In the genomic region with DNA sequence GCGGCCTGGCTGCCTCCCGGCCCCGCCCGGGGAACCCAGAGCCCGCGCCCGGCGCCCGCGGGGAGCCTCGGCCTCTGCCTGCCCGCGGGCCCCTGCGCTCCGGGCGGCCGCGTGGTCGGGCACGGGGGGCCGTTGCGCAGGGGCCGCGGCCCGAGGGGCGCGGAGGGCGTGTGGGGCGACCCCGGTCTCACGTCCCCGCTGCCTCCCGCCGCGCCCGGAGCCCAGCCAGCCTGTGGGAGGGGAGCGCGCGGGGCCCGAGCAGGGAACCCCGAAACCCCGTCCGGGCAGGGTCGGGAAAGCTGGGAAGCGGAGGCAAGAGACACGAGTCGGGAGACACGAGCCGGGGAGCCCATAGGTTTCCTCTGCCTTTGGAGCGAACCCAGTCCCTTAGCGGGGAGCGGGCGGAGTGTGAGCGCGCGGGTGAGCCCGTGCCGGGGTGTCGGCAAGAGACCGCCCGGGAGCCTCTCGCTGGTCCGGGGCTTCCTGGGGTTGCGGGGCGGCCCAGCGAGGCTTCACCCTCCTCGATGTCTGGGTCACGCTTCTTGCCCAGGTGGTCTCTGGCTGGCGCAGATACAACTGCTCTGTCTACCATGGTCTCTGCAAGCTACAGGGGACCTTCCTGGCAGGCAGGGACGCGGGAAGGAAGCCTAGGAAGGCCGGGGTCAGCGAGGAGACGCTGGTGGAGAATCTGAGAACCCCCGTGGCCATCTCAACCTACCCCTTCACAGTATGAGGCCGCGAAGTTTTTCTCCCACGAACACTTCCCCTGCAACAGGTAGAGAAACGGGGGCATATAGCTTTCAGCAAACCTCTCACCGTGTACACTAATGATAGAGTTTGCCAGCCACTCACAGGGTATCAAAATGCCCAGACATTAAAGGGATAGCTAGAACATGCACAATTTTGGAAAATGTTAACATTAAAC, we compare ENCODE assay signal across 8 cellular contexts. TPM values are rescaled to one million over a fixed set of nuclear protein-coding genes. Genes with fewer than 3 reads are reported as not detected.
DNase-seq lines count a peak whose midpoint lies in the region; ATAC-seq, FAIRE-seq and TF ChIP-seq lines count a peak whose summit lies in the region.

No MANE protein-coding gene starts in this region.

- peak overlapping the region in 3 of 6 donors; percentile 22 to 38 (median 37) for H3K27ac Mint-ChIP-seq in naive B cell

- H3K9me3 Mint-ChIP-seq in naive B cell: no peaks in the 10 kb centered on the region

- no peaks in the 10 kb centered on the region for H3K9me3 ChIP-seq in BLaER1 treated with 17β-estradiol and CSF1 and Interleukin-3, amounts not matched to agents 10 nM and 100 nM (replicated peaks in 1 of 11)
- no peaks in the 10 kb centered on the region for H3K9me3 ChIP-seq in ectodermal cell (ENCODE audit: control insufficient read depth, low read length)

- POLR2A ChIA-PET in RWPE1 (lab: Yijun Ruan, JAX; ENCODE audit: low non-redundant PET): no interaction called here

- FAIRE-seq in GM12891 (lab: Jason Lieb, UNC): no peak

- peak overlapping the region; percentile 73 to 89 (median 81) for H3K9ac ChIP-seq in BLaER1 treated with 17β-estradiol and CSF1 and Interleukin-3, amounts not matched to agents 10 nM and 100 nM

- H3K27me3 Mint-ChIP-seq in naive B cell: no peaks in the 10 kb centered on the region

- DNase-seq in RWPE1 (ENCODE audit: low spot score) (peak; percentile 73), naive B cell (no peak), islet precursor cell (no peak), GM12891 (ENCODE audit: insufficient read length, low spot score) (no peak), NCI-H2029 treated with DMSO at 0.1 percent for 48 hours (lab: John Stamatoyannopoulos, UW) (no peak)

- peak overlapping the region; percentile 82 to 93 (median 90) for H3K4me3 Mint-ChIP-seq in naive B cell

- H3K27ac ChIP-seq in BLaER1 treated with 17β-estradiol and CSF1 and Interleukin-3, amounts not matched to agents 10 nM and 100 nM: peak overlapping the region; percentile 56 to 81 (median 72); a peak in 21 of 22 replicates
- H3K27ac ChIP-seq in RWPE1 (peak overlapping the region; percentile 85), ectodermal cell (ENCODE audit: insufficient read depth, low read depth, low read length, poor library complexity, severe bottlenecking) (no peak overlapping the region)

- H3K36me3 ChIP-seq in BLaER1 treated with 17β-estradiol and CSF1 and Interleukin-3, amounts not matched to agents 10 nM and 100 nM: no peaks in the 10 kb centered on the region
- H3K36me3 ChIP-seq in ectodermal cell (ENCODE audit: control insufficient read depth, insufficient read depth, low read length): no peaks in the 10 kb centered on the region

- ATAC-seq in GM21723 (IDR thresholded peaks at IDR 0.05; ENCODE audit: unreplicated experiment) (peak; percentile 15), naive B cell (ENCODE audit: low read depth in 2 of 2) (peak; percentile 17 to 21)

- H3K4me1 ChIP-seq in BLaER1 treated with 17β-estradiol and CSF1 and Interleukin-3, amounts not matched to agents 10 nM and 100 nM: peaks cover 40 to 62% (median 42%) of the 10 kb centered on the region in 10 experiments
- peaks cover 5% of the 10 kb centered on the region for H3K4me1 ChIP-seq in ectodermal cell (ENCODE audit: control insufficient read depth, insufficient read depth, low read length)

- H4K20me1 ChIP-seq in BLaER1 treated with 17β-estradiol and CSF1 and Interleukin-3, amounts not matched to agents 10 nM and 100 nM: peaks cover 0 to 24% (median 4%) of the 10 kb centered on the region in 11 experiments; a peak in 12 of 22 replicates

- no peak; the same call in 1 of the 2 replicates for TF ChIP-seq CTCF in RWPE1 (conservative IDR thresholded peaks at IDR 0.05; ENCODE audit: low read depth)

- 4 to 5% methylated on average over 80 of the region's 80 CpGs for WGBS in ectodermal cell, 2 experiments

- CTCF ChIA-PET in RWPE1 (lab: Yijun Ruan, JAX): interaction anchor here (1.1 to 7.4 kb wide), 2 partner anchors 22 to 86 kb away, joined by 3 to 161 read pairs; no protein-coding TSS in a partner anchor

- TF ChIP-seq POLR2A in GM12891 (IDR thresholded peaks at IDR 0.05; ENCODE audit: low read depth, low read length): no peak

- H3K4me1 Mint-ChIP-seq in naive B cell: peaks cover 46 to 53% (median 49%) of the 10 kb centered on the region in 3 donors

- peaks cover 51 to 83% (median 68%) of the 10 kb centered on the region in 11 experiments for H3K27me3 ChIP-seq in BLaER1 treated with 17β-estradiol and CSF1 and Interleukin-3, amounts not matched to agents 10 nM and 100 nM
- peaks cover 72% of the 10 kb centered on the region for H3K27me3 ChIP-seq in ectodermal cell (ENCODE audit: control insufficient read depth, insufficient read depth, low read length, poor library complexity, severe bottlenecking)

- H3K36me3 Mint-ChIP-seq in naive B cell: no peaks in the 10 kb centered on the region

- H3K4me2 ChIP-seq in BLaER1 treated with 17β-estradiol and CSF1 and Interleukin-3, amounts not matched to agents 10 nM and 100 nM: peak overlapping the region; percentile 83 to 99 (median 96)

- peak overlapping the region; percentile 67 to 78 (median 71) for H3K4me3 ChIP-seq in BLaER1 treated with 17β-estradiol and CSF1 and Interleukin-3, amounts not matched to agents 10 nM and 100 nM
- peak overlapping the region; percentile 22 for H3K4me3 ChIP-seq in ectodermal cell (ENCODE audit: insufficient read depth, low read depth, low read length)

TF ChIP-seq in GM12891, 5 proteins besides CTCF, POLR2A, EP300 and RAD21:
- TF ChIP-seq TAF1 (IDR thresholded peaks at IDR 0.05; ENCODE audit: low read depth, low read length) (no peak), PAX5 (IDR thresholded peaks at IDR 0.05; ENCODE audit: insufficient read depth, low read length, severe bottlenecking) (no peak), POLR2AphosphoS5 (IDR thresholded peaks at IDR 0.05; ENCODE audit: low read depth, low read length) (no peak)

RNA-seq across cellular contexts. Expression of a gene that starts 0.6 kb away (rescaled TPM):
- 0.70 TPM for polyA plus RNA-seq in ectodermal cell (2013, experiment 1 of 4)
- polyA plus RNA-seq in ectodermal cell (2013, experiment 2 of 4): 0.30 TPM
- 0.21 TPM for polyA plus RNA-seq in ectodermal cell (2013, experiment 3 of 4)
- 0.16 TPM for polyA plus RNA-seq in ectodermal cell (2013, experiment 4 of 4)
- polyA plus RNA-seq in naive B cell (ENCODE audit: low read depth in 6 of 6): 10 to 100 TPM in 1 of 6 donors, 1 to 10 TPM in 5; 3.4 to 10.3 (median 6.0) TPM
- 16.3 TPM for polyA plus RNA-seq in GM12891 (2012; ENCODE audit: low read depth, missing spikeins)

RNA-seq across cellular contexts. Expression of a gene that starts 40.1 kb away (rescaled TPM):
- polyA plus RNA-seq in ectodermal cell (2013, experiment 1 of 4): 1.6 TPM
- 2.5 TPM for polyA plus RNA-seq in ectodermal cell (2013, experiment 2 of 4)
- 1.3 TPM for polyA plus RNA-seq in ectodermal cell (2013, experiment 3 of 4)
- polyA plus RNA-seq in ectodermal cell (2013, experiment 4 of 4): 1.6 TPM
- not detected for polyA plus RNA-seq in naive B cell (ENCODE audit: low read depth in 6 of 6)
- 0.03 TPM for polyA plus RNA-seq in GM12891 (2012; ENCODE audit: low read depth, missing spikeins)
